3 cellular contexts compared by ENCODE assay signal in the genomic region with DNA sequence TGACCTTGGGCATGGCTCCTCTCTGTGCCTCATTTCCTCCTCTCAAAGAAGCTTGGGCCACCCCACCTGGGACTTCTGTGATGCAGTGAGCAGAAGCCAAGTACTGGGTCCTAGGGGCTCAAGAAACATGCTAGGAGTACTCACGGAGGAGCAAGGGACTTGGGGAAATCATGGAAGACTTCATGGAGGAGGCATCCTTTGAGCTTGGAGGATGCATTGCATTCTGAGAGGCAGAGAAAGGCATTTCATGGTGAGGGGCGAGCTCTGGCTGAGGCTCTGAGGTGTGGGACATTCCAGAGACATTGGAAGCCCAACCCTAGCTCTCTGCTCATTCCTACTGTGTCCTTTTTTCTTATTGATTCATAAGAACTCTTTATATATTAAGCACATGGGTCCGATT. TPM values are rescaled to one million over a fixed set of nuclear protein-coding genes. Genes with fewer than 3 reads are reported as not detected.
"Had no signal": no experiment of that assay in that cellular context is flagged by ENCODE, and none has a peak within 500 bp of the region (broad histone marks: within the 10 kb centered on the region; RNA-seq: fewer than 3 reads in every experiment).

No MANE protein-coding gene starts in this region.

RNA-seq across cellular contexts. Expression of gene KCNJ12, which starts 26.8 kb away (rescaled TPM):
- total RNA-seq: esophagus mucosa; natural killer cell treated with Interleukin-12 subunit alpha and Interleukin-12 subunit beta and Interleukin-15 and Interleukin-18, amount 100 ng/mL, for 72 hours had no signal
- polyA plus RNA-seq: immature natural killer cell had no signal
